Comparison of ENCODE assay signal across 24 cellular contexts in genomic region chr5:148806520-148806931, GRCh38. TPM values are rescaled to one million over a fixed set of nuclear protein-coding genes. Genes with fewer than 3 reads are reported as not detected.
DNase-seq lines count a peak whose midpoint lies in the region; ATAC-seq and TF ChIP-seq lines count a peak whose summit lies in the region.
"Had no signal": no experiment of that assay in that cellular context is flagged by ENCODE, and none has a peak within 500 bp of the region (broad histone marks: within the 10 kb centered on the region; RNA-seq: fewer than 3 reads in every experiment).

No MANE protein-coding gene starts in this region.

- H3K4me3 ChIP-seq in OCI-LY7 (ENCODE audit: low read depth, low read length, poor library complexity, severe bottlenecking), result peak overlapping the region; percentile 12
- no peak overlapping the region for H3K4me3 ChIP-seq in left ventricle myocardium inferior
- H3K4me3 ChIP-seq in skeletal muscle tissue (ENCODE audit: low read length in 3 of 3), result no peak overlapping the region
- H3K4me3 ChIP-seq: coronary artery, hepatocyte, lung, prostate gland, suprapubic skin had no signal

- POLR2A ChIA-PET in OCI-LY7 (lab: Charles Lee), result interaction anchor here (0.5 to 4.7 kb wide), 6 partner anchors 9 to 1151 kb away, joined by 3 to 34 read pairs (median 6); partner anchors contain the start of gene ADRB2

- H3K4me2 ChIP-seq in OCI-LY7 (ENCODE audit: low read length), result peak overlapping the region; percentile 90
- H3K4me2 ChIP-seq: hepatocyte had no signal

- H4K20me1 ChIP-seq in OCI-LY7 (ENCODE audit: insufficient read depth, low read length), result no peaks in the 10 kb centered on the region

- no peak overlapping the region for H3K9ac ChIP-seq in skeletal muscle tissue (ENCODE audit: low read depth in 1 of 3, low read length in 3 of 3)

- peak; percentile 31 for ATAC-seq in Right ventricle myocardium superior (ENCODE audit: poor library complexity)
- ATAC-seq in Right ventricle myocardium inferior, result no peak
- no peak for ATAC-seq in activated T-cell treated with anti-CD3 and anti-CD28 coated beads, Interleukin-2, amount 50 U/mL, for 4 hours
- ATAC-seq: HCT116, T-cell, WTC11 had no signal

- DNase-seq in Right ventricle myocardium superior, result no peak
- DNase-seq in Right ventricle myocardium inferior (ENCODE audit: missing footprints), result no peak
- no peak for DNase-seq in OCI-LY7 (ENCODE audit: low spot score)
- no peak for DNase-seq in left ventricle myocardium inferior
- no peak for DNase-seq in NCI-H128 (lab: John Stamatoyannopoulos, UW; ENCODE audit: unreplicated experiment)
- no peak for DNase-seq in activated T-cell treated with anti-CD3 and anti-CD28 coated beads, Interleukin-2, amount 50 U/mL, for 4 hours
- no peak for DNase-seq in NOMO-1 treated with dmso at 0.1 percent for 144 hours (lab: John Stamatoyannopoulos, UW; ENCODE audit: unreplicated experiment)
- DNase-seq: activated CD8-positive, alpha-beta memory T cell treated with anti-CD3 and anti-CD28 coated beads for 24 hours; DMS153; IMR-90; islet precursor cell; NCI-H1105; NCI-H526; T-cell had no signal

- H3K9me2 ChIP-seq in OCI-LY7 (ENCODE audit: insufficient read depth, low read length), result no peaks in the 10 kb centered on the region

- peak overlapping the region; percentile 68; the same call in 1 of the 2 replicates for H2AFZ ChIP-seq in OCI-LY7 (ENCODE audit: low read length)
- H2AFZ ChIP-seq: hepatocyte had no signal

- no peaks in the 10 kb centered on the region for H3K36me3 Mint-ChIP-seq in activated T-cell treated with anti-CD3 and anti-CD28 coated beads, Interleukin-2, amount 50 U/mL, for 4 hours (ENCODE audit: insufficient read depth)
- H3K36me3 Mint-ChIP-seq: brain, WTC11 had no signal

- TF ChIP-seq CTCF in OCI-LY7 (conservative IDR thresholded peaks at IDR 0.05; ENCODE audit: low read length) (no peak), left ventricle myocardium inferior (IDR thresholded peaks at IDR 0.05; ENCODE audit: borderline replicate concordance) (no peak)

- BruUV-seq in OCI-LY7 (replicated peaks; lab: Mats Ljungman, UMichigan), result no TSS peak

- H3K9me3 ChIP-seq in OCI-LY7 (ENCODE audit: low read length) (no peaks in the 10 kb centered on the region), left ventricle myocardium inferior (replicated peaks) (no peaks in the 10 kb centered on the region), skeletal muscle tissue (ENCODE audit: control insufficient read depth in 3 of 3, low read length in 3 of 3) (no peaks in the 10 kb centered on the region)
- H3K9me3 ChIP-seq: prostate gland, suprapubic skin had no signal

- CTCF ChIA-PET in OCI-LY7 (lab: Charles Lee; ENCODE audit: unreplicated experiment), result interaction anchor here (1.5 kb wide), 1 partner anchor 25 kb away, joined by 3 read pairs; no protein-coding TSS in a partner anchor

- H3K4me3 Mint-ChIP-seq in activated T-cell treated with anti-CD3 and anti-CD28 coated beads, Interleukin-2, amount 50 U/mL, for 4 hours, result no peak overlapping the region
- H3K4me3 Mint-ChIP-seq: activated naive CD8-positive, alpha-beta T cell; brain; T-cell; WTC11 had no signal

- H3K27me3 ChIP-seq in left ventricle myocardium inferior (ENCODE audit: low read depth) (no peaks in the 10 kb centered on the region), skeletal muscle tissue (ENCODE audit: control insufficient read depth in 3 of 3, insufficient read depth in 3 of 3, low read length in 3 of 3) (no peaks in the 10 kb centered on the region)
- H3K27me3 ChIP-seq: hepatocyte, suprapubic skin had no signal

- H3K4me1 ChIP-seq in OCI-LY7 (ENCODE audit: insufficient read depth, low read length, poor library complexity, severe bottlenecking), result peaks cover 61% of the 10 kb centered on the region
- H3K4me1 ChIP-seq in left ventricle myocardium inferior, result peaks cover 52% of the 10 kb centered on the region
- peaks cover 23 to 40% (median 25%) of the 10 kb centered on the region in 3 donors for H3K4me1 ChIP-seq in skeletal muscle tissue (ENCODE audit: control insufficient read depth in 3 of 3, insufficient read depth in 3 of 3, low read length in 3 of 3)
- H3K4me1 ChIP-seq: prostate gland had no signal

- H3K36me3 ChIP-seq in OCI-LY7 (ENCODE audit: insufficient read depth, low read length) (no peaks in the 10 kb centered on the region), left ventricle myocardium inferior (no peaks in the 10 kb centered on the region), skeletal muscle tissue (ENCODE audit: control insufficient read depth in 3 of 3, insufficient read depth in 3 of 3, low read length in 3 of 3) (no peaks in the 10 kb centered on the region)
- H3K36me3 ChIP-seq: prostate gland, suprapubic skin had no signal

- H3K27me3 Mint-ChIP-seq in activated T-cell treated with anti-CD3 and anti-CD28 coated beads, Interleukin-2, amount 50 U/mL, for 4 hours (ENCODE audit: low read depth), result peaks cover 2% of the 10 kb centered on the region

- H3K4me1 Mint-ChIP-seq in activated T-cell treated with anti-CD3 and anti-CD28 coated beads, Interleukin-2, amount 50 U/mL, for 4 hours (ENCODE audit: low read depth), result peaks cover 54% of the 10 kb centered on the region

- peaks cover 6% of the 10 kb centered on the region for H3K9me3 Mint-ChIP-seq in activated T-cell treated with anti-CD3 and anti-CD28 coated beads, Interleukin-2, amount 50 U/mL, for 4 hours
- H3K9me3 Mint-ChIP-seq: brain, WTC11 had no signal

- intact Hi-C loops in Right ventricle myocardium superior (cut with DNase I), result no loop called here
- intact Hi-C loops in Right ventricle myocardium inferior (cut with DNase I), result loop anchor here (5.0 kb wide), 1 partner anchor 64 kb away; no protein-coding TSS in a partner anchor
- intact Hi-C loops in OCI-LY7 (cut with micrococcal nuclease; ENCODE audit: unreplicated experiment), result loop anchor here (5.0 to 10.0 kb wide), 2 partner anchors 64 to 422 kb away; partner anchors contain the start of gene FBXO38
- intact Hi-C loops in left ventricle myocardium inferior (cut with micrococcal nuclease), result no loop called here

- peak overlapping the region; percentile 93 for H3K27ac ChIP-seq in OCI-LY7 (ENCODE audit: low read depth, low read length, poor library complexity, severe bottlenecking)
- peak overlapping the region; percentile 86 for H3K27ac ChIP-seq in left ventricle myocardium inferior (replicated peaks)
- peak overlapping the region; percentile 42 for H3K27ac ChIP-seq in skeletal muscle tissue (ENCODE audit: low read depth, low read length)
- H3K27ac ChIP-seq: coronary artery, hepatocyte, prostate gland, suprapubic skin had no signal

- H3K79me2 ChIP-seq in OCI-LY7 (ENCODE audit: insufficient read depth, low read depth, low read length), result no peaks in the 10 kb centered on the region
- H3K79me2 ChIP-seq: hepatocyte had no signal

RNA-seq across cellular contexts. Expression of gene ADRB2, which starts 19.9 kb away (rescaled TPM):
- total RNA-seq in Right ventricle myocardium superior, result 5.6 TPM
- total RNA-seq in Right ventricle myocardium inferior, result 5.5 TPM
- 14.6 and 16.8 TPM in 2 replicates for total RNA-seq in OCI-LY7 (2014; rRNA removed; shearing (Covaris generic))
- total RNA-seq in OCI-LY7 (2022), result 4.4 and 4.6 TPM in 2 replicates
- 5.1 TPM for total RNA-seq in left ventricle myocardium inferior
- total RNA-seq in skeletal muscle tissue, result 3.1 TPM
- total RNA-seq in activated T-cell treated with anti-CD3 and anti-CD28 coated beads, Interleukin-2, amount 50 U/mL, for 4 hours, result under 1 TPM; 0.18 to 0.54 (median 0.26) TPM

Comparison
In these comparisons a context has a peak if more than half of its experiments do, and no peak if none do; other contexts are left out.
1. intact Hi-C loops: an anchor here in Right ventricle myocardium inferior (5.0 kb wide) and OCI-LY7 (5.0 to 10.0 kb wide); none called in Right ventricle myocardium superior and left ventricle myocardium inferior.
2. H3K27ac ChIP-seq: peak in every context shown above with its lines; median percentile 93 in OCI-LY7; 86 in left ventricle myocardium inferior; 42 in skeletal muscle tissue.